15 cellular contexts compared by ENCODE assay signal in genomic region chr21:44304041-44304738, GRCh38. TPM values are rescaled to one million over a fixed set of nuclear protein-coding genes. Genes with fewer than 3 reads are reported as not detected.
DNase-seq lines count a peak whose midpoint lies in the region; ATAC-seq, FAIRE-seq and TF ChIP-seq lines count a peak whose summit lies in the region.
"Had no signal": no experiment of that assay in that cellular context is flagged by ENCODE, and none has a peak within 500 bp of the region (broad histone marks: within the 10 kb centered on the region; RNA-seq: fewer than 3 reads in every experiment).

No MANE protein-coding gene starts in this region.

- no peaks in the 10 kb centered on the region for H3K27me3 ChIP-seq in CD4-positive, CD25-positive, alpha-beta regulatory T cell (ENCODE audit: control insufficient read depth, insufficient read depth, low read length)
- no peaks in the 10 kb centered on the region for H3K27me3 ChIP-seq in pancreas
- H3K27me3 ChIP-seq: BE2C had no signal

- H3K27me3 Mint-ChIP-seq in CD4-positive, CD25-positive, alpha-beta regulatory T cell, result no peaks in the 10 kb centered on the region
- H3K27me3 Mint-ChIP-seq in T-cell, result no peaks in the 10 kb centered on the region
- no peaks in the 10 kb centered on the region for H3K27me3 Mint-ChIP-seq in chondrocyte (ENCODE audit: low read depth)

- peaks cover 0 to 2% (median 0%) of the 10 kb centered on the region in 7 donors for H3K9me3 Mint-ChIP-seq in CD4-positive, CD25-positive, alpha-beta regulatory T cell
- H3K9me3 Mint-ChIP-seq in T-cell, result no peaks in the 10 kb centered on the region
- no peaks in the 10 kb centered on the region for H3K9me3 Mint-ChIP-seq in chondrocyte (ENCODE audit: low read depth)

- peaks cover 8% of the 10 kb centered on the region for H3K36me3 Mint-ChIP-seq in CD4-positive, CD25-positive, alpha-beta regulatory T cell
- H3K36me3 Mint-ChIP-seq in T-cell (peaks cover 3% of the 10 kb centered on the region), chondrocyte (ENCODE audit: low read depth) (peaks cover 5% of the 10 kb centered on the region)

- no peak for FAIRE-seq in pancreas (lab: Jason Lieb, UNC)
- FAIRE-seq: GM12892 had no signal

- intact Hi-C loops in pancreas (cut with DNase I), result no loop called here

- TF ChIP-seq CTCF in pancreas (IDR thresholded peaks at IDR 0.05) (no peak), chondrocyte (IDR thresholded peaks at IDR 0.05) (no peak)

- peak overlapping the region; percentile 86 to 96 (median 92) for H3K27ac Mint-ChIP-seq in CD4-positive, CD25-positive, alpha-beta regulatory T cell
- H3K27ac Mint-ChIP-seq in T-cell, result peak overlapping the region in 1 of 2 donors; percentile 90
- no peak overlapping the region for H3K27ac Mint-ChIP-seq in chondrocyte (ENCODE audit: unreplicated experiment)

- 74 to 78% methylated on average over 15 to 18 of the region's 18 CpGs for WGBS in pancreas, 2 donors

- no peak for ATAC-seq in CD4-positive, CD25-positive, alpha-beta regulatory T cell (ENCODE audit: low read depth in 2 of 2)
- no peak for ATAC-seq in T-cell (replicated peaks in 1 of 4)
- ATAC-seq in pancreas, result no peak
- ATAC-seq in GM21447 (IDR thresholded peaks at IDR 0.05; ENCODE audit: unreplicated experiment), result no peak
- ATAC-seq in GM21381 (IDR thresholded peaks at IDR 0.05; ENCODE audit: unreplicated experiment), result no peak

- CTCF ChIA-PET in T-cell (lab: Charles Lee), result no interaction called here

- peaks cover 4 to 61% (median 25%) of the 10 kb centered on the region in 4 donors for H3K4me1 Mint-ChIP-seq in CD4-positive, CD25-positive, alpha-beta regulatory T cell
- H3K4me1 Mint-ChIP-seq in T-cell (peaks cover 38 to 56% (median 46%) of the 10 kb centered on the region in 3 donors), chondrocyte (ENCODE audit: low read depth) (peaks cover 34% of the 10 kb centered on the region)

- H3K4me3 ChIP-seq in CD4-positive, CD25-positive, alpha-beta regulatory T cell (ENCODE audit: low read depth, low read length), result no peak overlapping the region
- H3K4me3 ChIP-seq in pancreas, result no peak overlapping the region
- H3K4me3 ChIP-seq: psoas muscle had no signal

- H3K9me3 ChIP-seq in CD4-positive, CD25-positive, alpha-beta regulatory T cell (ENCODE audit: control insufficient read depth in 2 of 2, low read length in 2 of 2), result no peaks in the 10 kb centered on the region
- H3K9me3 ChIP-seq in pancreas, result no peaks in the 10 kb centered on the region
- H3K9me3 ChIP-seq: BE2C, psoas muscle had no signal

- POLR2A ChIA-PET in T-cell (lab: Charles Lee), result no interaction called here

- no peak overlapping the region for H3K27ac ChIP-seq in CD4-positive, CD25-positive, alpha-beta regulatory T cell (ENCODE audit: insufficient read depth, low read length, poor library complexity, severe bottlenecking)
- peak overlapping the region in 3 of 4 donors; percentile 36 to 43 (median 42) for H3K27ac ChIP-seq in pancreas
- H3K27ac ChIP-seq: epithelial cell of prostate, psoas muscle had no signal

- H3K4me1 ChIP-seq in CD4-positive, CD25-positive, alpha-beta regulatory T cell (ENCODE audit: control insufficient read depth, insufficient read depth, low read length, poor library complexity, severe bottlenecking), result peaks cover 56% of the 10 kb centered on the region
- H3K4me1 ChIP-seq in pancreas, result peaks cover 0 to 33% (median 5%) of the 10 kb centered on the region in 3 donors
- H3K4me1 ChIP-seq: BE2C had no signal

- peak overlapping the region in 2 of 4 donors; percentile 88 to 89 for H3K4me3 Mint-ChIP-seq in CD4-positive, CD25-positive, alpha-beta regulatory T cell
- peak overlapping the region in 2 of 3 donors; percentile 41 to 83 for H3K4me3 Mint-ChIP-seq in T-cell
- H3K4me3 Mint-ChIP-seq in chondrocyte (ENCODE audit: unreplicated experiment), result no peak overlapping the region

- H3K36me3 ChIP-seq in CD4-positive, CD25-positive, alpha-beta regulatory T cell (ENCODE audit: control insufficient read depth, insufficient read depth, low read length), result peaks cover 7% of the 10 kb centered on the region
- no peaks in the 10 kb centered on the region for H3K36me3 ChIP-seq in pancreas
- H3K36me3 ChIP-seq: BE2C had no signal

- no peak for DNase-seq in CD4-positive, CD25-positive, alpha-beta regulatory T cell
- DNase-seq in T-cell, result no peak
- DNase-seq in inferior parietal cortex (ENCODE audit: extremely low spot score), result peak; percentile 39
- DNase-seq in pancreas, result no peak
- no peak for DNase-seq in hepatic stellate cell (ENCODE audit: low spot score)
- no peak for DNase-seq in chondrocyte (ENCODE audit: low spot score)
- DNase-seq: mammary epithelial cell, NCI-H187, psoas muscle had no signal

RNA-seq across cellular contexts. Expression of gene PFKL, which starts 4.3 kb away (rescaled TPM):
- 204 TPM for total RNA-seq in CD4-positive, CD25-positive, alpha-beta regulatory T cell
- 100 to 1,000 TPM; 125 to 185 (median 157) TPM for polyA plus RNA-seq in CD4-positive, CD25-positive, alpha-beta regulatory T cell
- total RNA-seq in T-cell (100 to 1,000 TPM; 125 to 200 (median 162) TPM), pancreas (10 to 100 TPM; 40.0 to 67.9 (median 48.5) TPM), chondrocyte (112 to 129 TPM (median 129 TPM) in 3 replicates)
- 100 to 1,000 TPM in 1 of 2 donors, 10 to 100 TPM in 1; 89.0 to 120 TPM for polyA plus RNA-seq in pancreas

RNA-seq across cellular contexts. Expression of gene AIRE, which starts 18.5 kb away (rescaled TPM):
- 0.39 TPM for total RNA-seq in CD4-positive, CD25-positive, alpha-beta regulatory T cell
- 1 to 10 TPM in 1 of 4 donors, under 1 TPM in 3; 0.07 to 2.0 (median 0.33) TPM for polyA plus RNA-seq in CD4-positive, CD25-positive, alpha-beta regulatory T cell
- total RNA-seq in T-cell (1 to 10 TPM in 1 of 5 donors, under 1 TPM in 3, not detected in 1; 0.10 to 1.2 (median 0.47) TPM), pancreas (not detected), chondrocyte (not detected in 3 replicates)
- polyA plus RNA-seq in pancreas, result under 1 TPM in 1 of 2 donors, not detected in 1; 0.02 TPM
- total RNA-seq: activated CD8-positive, alpha-beta memory T cell treated with anti-CD3 and anti-CD28 coated beads for 36 hours; mammary epithelial cell had no signal
- polyA plus RNA-seq: mammary epithelial cell had no signal

RNA-seq across cellular contexts. Expression of gene CFAP410, which starts 35.0 kb away (rescaled TPM):
- total RNA-seq in CD4-positive, CD25-positive, alpha-beta regulatory T cell, result 49.1 TPM
- polyA plus RNA-seq in CD4-positive, CD25-positive, alpha-beta regulatory T cell, result 10 to 100 TPM; 16.4 to 18.1 (median 17.1) TPM
- total RNA-seq in T-cell (10 to 100 TPM; 58.8 to 72.1 (median 60.8) TPM), pancreas (10 to 100 TPM; 10.3 to 20.1 (median 15.2) TPM), chondrocyte (14.2 to 19.5 TPM (median 17.7 TPM) in 3 replicates)
- 100 to 1,000 TPM in 1 of 2 donors, 10 to 100 TPM in 1; 83.9 to 118 TPM for polyA plus RNA-seq in pancreas

RNA-seq across cellular contexts. Expression of gene DNMT3L, which starts 42.5 kb away (rescaled TPM):
- total RNA-seq in CD4-positive, CD25-positive, alpha-beta regulatory T cell, result not detected
- not detected for polyA plus RNA-seq in CD4-positive, CD25-positive, alpha-beta regulatory T cell
- total RNA-seq in T-cell (not detected), pancreas (not detected), chondrocyte (not detected in 3 replicates)
- not detected for polyA plus RNA-seq in pancreas
- total RNA-seq: activated CD8-positive, alpha-beta memory T cell treated with anti-CD3 and anti-CD28 coated beads for 36 hours; mammary epithelial cell; psoas muscle had no signal
- polyA plus RNA-seq: mammary epithelial cell, psoas muscle had no signal

RNA-seq across cellular contexts. Expression of gene TRPM2, which starts 49.2 kb away (rescaled TPM):
- 3.1 TPM for total RNA-seq in CD4-positive, CD25-positive, alpha-beta regulatory T cell
- 1 to 10 TPM in 2 of 4 donors, under 1 TPM in 2; 0.38 to 1.1 (median 0.79) TPM for polyA plus RNA-seq in CD4-positive, CD25-positive, alpha-beta regulatory T cell
- 1 to 10 TPM; 1.2 to 8.6 (median 3.6) TPM for total RNA-seq in T-cell
- 1 to 10 TPM in 3 of 6 donors, under 1 TPM in 3; 0.46 to 8.7 (median 1.3) TPM for total RNA-seq in pancreas
- 1 to 10 TPM; 4.0 to 5.0 TPM for polyA plus RNA-seq in pancreas
- 0.21 to 0.32 TPM in 2 of 3 replicates, not detected in the other for total RNA-seq in chondrocyte
